8 cellular contexts compared by ENCODE assay signal in the genomic region with DNA sequence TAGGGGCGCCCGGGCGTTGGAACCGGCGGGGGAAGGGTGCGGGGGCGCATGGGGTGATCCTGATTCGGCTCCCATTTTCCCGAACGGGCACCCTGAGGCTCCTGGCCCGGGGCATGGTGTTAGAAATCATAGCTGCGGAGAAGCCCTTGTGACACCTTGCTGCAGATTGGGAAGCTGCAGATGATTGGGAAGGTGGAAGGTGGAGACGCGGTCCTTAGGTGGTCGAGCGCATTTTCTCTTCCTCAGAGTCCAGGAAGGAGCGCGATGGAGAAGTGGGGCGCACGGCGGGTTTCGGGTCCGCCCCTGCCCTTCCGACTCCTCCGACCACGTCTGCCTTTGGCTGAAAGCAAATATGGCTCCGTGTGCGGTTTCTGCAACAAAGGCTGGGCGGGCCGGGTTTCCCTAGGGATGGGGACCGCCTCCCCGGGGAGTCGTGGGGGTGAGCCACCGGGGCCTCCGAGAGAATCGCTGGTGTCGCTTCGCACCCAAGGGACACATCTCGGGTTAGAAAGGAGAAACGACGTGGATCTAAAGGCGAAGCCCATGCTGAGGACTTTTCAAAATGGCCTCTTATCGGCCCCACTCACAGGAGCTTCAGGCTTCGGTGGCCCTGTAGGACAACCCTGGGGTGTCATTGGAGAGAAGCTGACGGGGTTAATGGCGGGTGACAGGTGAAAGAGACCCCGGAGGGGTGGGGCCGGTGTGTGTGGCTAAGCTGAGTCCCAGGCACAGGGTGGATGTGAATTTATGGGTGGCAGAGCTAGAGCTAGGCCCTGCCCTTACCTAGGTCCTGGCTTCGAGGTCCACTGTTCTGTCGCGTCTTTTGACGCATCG. TPM values are rescaled to one million over a fixed set of nuclear protein-coding genes. Genes with fewer than 3 reads are reported as not detected.
DNase-seq lines count a peak whose midpoint lies in the region; ATAC-seq, FAIRE-seq and TF ChIP-seq lines count a peak whose summit lies in the region.

No MANE protein-coding gene starts in this region.

- RAD21 ChIA-PET in GM12878 (lab: Charles Lee; ENCODE audit: unreplicated experiment), result interaction anchor here (1.0 to 2.7 kb wide), 7 partner anchors 20 to 153 kb away, joined by 3 to 13 read pairs (median 4); no protein-coding TSS in a partner anchor

- H3K36me3 Mint-ChIP-seq in immature natural killer cell, result peaks cover 19 to 23% (median 21%) of the 10 kb centered on the region in 3 donors

- POLR2A ChIA-PET in GM12878 (lab: Charles Lee), result interaction anchor here (0.7 to 2.2 kb wide), 10 partner anchors 8 to 786 kb away, joined by 3 to 12 read pairs (median 3); partner anchors contain the start of gene ZBTB3

- H3K36me3 ChIP-seq in HUES6 (ENCODE audit: control insufficient read depth, insufficient read depth, low read length) (peaks cover 34% of the 10 kb centered on the region), GM12878 (ENCODE audit: control insufficient read depth in 2 of 2, insufficient read depth in 2 of 2, low read length in 1 of 2) (peaks cover 6 to 13% of the 10 kb centered on the region in 2 experiments)

- TF ChIP-seq RAD21 in GM12878 (IDR thresholded peaks at IDR 0.05; ENCODE audit: insufficient read depth, low read depth, low read length), result no peak

- intact Hi-C loops in GM12878 (cut with micrococcal nuclease; ENCODE audit: unreplicated experiment), result loop anchor here (5.0 kb wide), 4 partner anchors 84 to 171 kb away; partner anchors contain the start of genes FADS2 and INCENP

- H3K4me3 ChIP-seq in AG09309 (ENCODE audit: control insufficient read depth, low read depth, low read length) (peak overlapping the region; percentile 97), HUES6 (ENCODE audit: low read depth, low read length) (peak overlapping the region; percentile 99), GM12878 (peak overlapping the region; percentile 80), skin epidermis (peak overlapping the region; percentile 67 to 88 (median 75))

- H3K9ac ChIP-seq in HUES6 (ENCODE audit: low read length) (peak overlapping the region; percentile 97), GM12878 (ENCODE audit: control insufficient read depth, insufficient read depth, low read length) (peak overlapping the region; percentile 93)

- peak; percentile 53 for ATAC-seq in GM12878
- ATAC-seq in GM18520 (IDR thresholded peaks at IDR 0.05; ENCODE audit: unreplicated experiment), result no peak

- H3K27ac ChIP-seq in HUES6 (ENCODE audit: low read depth, low read length) (peak overlapping the region; percentile 91), GM12878 (ENCODE audit: control insufficient read depth, insufficient read depth) (peak overlapping the region; percentile 96), skin epidermis (peak overlapping the region; percentile 82 to 100 (median 97))

- in situ Hi-C loops in GM12878 (cut with MboI), result no loop called here

- H3K27me3 ChIP-seq in HUES6 (ENCODE audit: control insufficient read depth, insufficient read depth, low read length) (no peaks in the 10 kb centered on the region), GM12878 (replicated peaks in 1 of 2; ENCODE audit: control insufficient read depth in 2 of 2, insufficient read depth in 2 of 2, low read length in 1 of 2) (no peaks in the 10 kb centered on the region)

- no peaks in the 10 kb centered on the region for H3K9me3 Mint-ChIP-seq in immature natural killer cell

- peak overlapping the region; percentile 85 to 96 (median 94) for H3K27ac Mint-ChIP-seq in immature natural killer cell

- peak; percentile 31 for TF ChIP-seq POLR2A in GM19193 (IDR thresholded peaks at IDR 0.05; ENCODE audit: extremely low read depth, insufficient read depth, insufficient read length)
- peak; percentile 9; the same call in 1 of the 2 replicates for TF ChIP-seq POLR2A in GM12878 (IDR thresholded peaks at IDR 0.05; ENCODE audit: low read depth, low read length)

- H3K4me1 Mint-ChIP-seq in immature natural killer cell, result peaks cover 44 to 52% of the 10 kb centered on the region in 2 donors

- 0 out of 4 replicates have a peak, but pooled peaks of 1 of the 2 experiments have one; percentile 10 for TF ChIP-seq EP300 in GM12878 (IDR thresholded peaks at IDR 0.05; ENCODE audit: borderline replicate concordance in 1 of 2, control insufficient read depth in 1 of 2, low read depth in 2 of 2, low read length in 2 of 2)

- H3K4me2 ChIP-seq in GM12878 (ENCODE audit: control insufficient read depth, insufficient read depth), result peak overlapping the region; percentile 72

- 11% methylated on average over 50 of the region's 53 CpGs for WGBS in GM12878 (ENCODE audit: insufficient coverage, insufficient replicate concordance, low lambda C conversion rate, missing lambda C conversion rate)

- H3K79me2 ChIP-seq in GM12878 (ENCODE audit: control insufficient read depth, insufficient read depth, low read length), result peaks cover 36% of the 10 kb centered on the region

- FAIRE-seq in GM12878 (lab: Jason Lieb, UNC), result no peak

- H3K4me3 Mint-ChIP-seq in immature natural killer cell, result peak overlapping the region; percentile 90 to 95 (median 93)

- BruUV-seq in GM12878 (replicated peaks; lab: Mats Ljungman, UMichigan), result TSS peak; percentile 83

- no peaks in the 10 kb centered on the region for H3K9me3 ChIP-seq in HUES6 (ENCODE audit: control insufficient read depth, insufficient read depth, low read depth, low read length)
- H3K9me3 ChIP-seq in GM12878 (replicated peaks; ENCODE audit: control insufficient read depth, insufficient read depth, low read length), result no peaks in the 10 kb centered on the region

- H4K20me1 ChIP-seq in GM12878 (ENCODE audit: control insufficient read depth, insufficient read depth), result peaks cover 3% of the 10 kb centered on the region

- CTCF ChIA-PET in GM12878 (lab: Yijun Ruan, JAX), result interaction anchor here (0.7 to 7.0 kb wide), 10 partner anchors 20 to 217 kb away, joined by 3 to 49 read pairs (median 4); partner anchors contain the start of genes FEN1 and TMEM258

- H3K4me1 ChIP-seq in HUES6 (ENCODE audit: control insufficient read depth, insufficient read depth, low read length), result peaks cover 35% of the 10 kb centered on the region
- H3K4me1 ChIP-seq in GM12878 (ENCODE audit: control insufficient read depth, insufficient read depth, low read length), result peaks cover 49% of the 10 kb centered on the region

- TF ChIP-seq CTCF in AG09309 (IDR thresholded peaks at IDR 0.05; ENCODE audit: control insufficient read depth, insufficient read depth, low read depth, low read length, missing control alignments) (no peak), GM12878 (IDR thresholded peaks at IDR 0.05 in 2 of 3, conservative IDR thresholded peaks at IDR 0.05 in 1 of 3; ENCODE audit: control insufficient read depth in 2 of 3, extremely low read depth in 1 of 3, insufficient read depth in 1 of 3, low read depth in 3 of 3, low read length in 3 of 3) (no peak)

- H2AFZ ChIP-seq in GM12878 (ENCODE audit: control insufficient read depth, low read depth, low read length), result peak overlapping the region; percentile 51

- SMC1A ChIA-PET in GM12878 (lab: Charles Lee; ENCODE audit: uncharacterized antibody, unreplicated experiment), result interaction anchor here (0.7 to 5.8 kb wide), 7 partner anchors 13 to 171 kb away, joined by 3 to 29 read pairs (median 5); no protein-coding TSS in a partner anchor

- no peak for DNase-seq in AG09309 (ENCODE audit: low read depth)
- DNase-seq in SK-N-DZ (ENCODE audit: low spot score), result peak; percentile 53
- DNase-seq in GM12878 (ENCODE audit: low read depth, low spot score), result peak; percentile 62
- DNase-seq in immature natural killer cell, result peak; percentile 47

- peaks cover 35 to 47% (median 42%) of the 10 kb centered on the region in 3 donors for H3K27me3 Mint-ChIP-seq in immature natural killer cell (ENCODE audit: low read depth in 3 of 3)

RNA-seq across cellular contexts. Expression of gene FTH1, which starts 0.7 kb away (rescaled TPM):
- 136 and 163 TPM in 2 replicates for polyA plus RNA-seq in SK-N-DZ (2014; cell fraction: cytosol; rRNA removed)
- polyA plus RNA-seq in SK-N-DZ (2014; cell fraction: nucleus; rRNA removed), result 112 and 279 TPM in 2 replicates
- 115 and 127 TPM in 2 replicates for total RNA-seq in GM12878 (2013; cell fraction: nucleolus; rRNA removed)
- total RNA-seq in GM12878 (2014; rRNA removed) (320 and 399 TPM in 2 replicates), GM12878 (2014; rRNA removed; fragmentation: Illumina TruSeq; extraction: Trizol) (578 and 593 TPM in 2 replicates), GM12878 (2021) (1,394 and 1,396 TPM in 2 replicates)
- polyA plus RNA-seq in GM12878 (2011; ENCODE audit: low read depth), result 1,541 TPM
- polyA plus RNA-seq in GM12878 (2011; rRNA removed) (264 and 289 TPM in 2 replicates), GM12878 (2014; fragmentation: Illumina TruSeq; extraction: Trizol) (1,926 and 2,341 TPM in 2 replicates), GM12878 (2014; fragmentation: Nextera tagmentation; extraction: Ambion mirVana) (100 to 1,000 TPM; 295 to 816 TPM), GM12878 (2014; rRNA removed) (1,103 and 1,222 TPM in 2 replicates), GM12878 (2016; fragmentation: Nextera tagmentation; extraction: Ambion mirVana) (1,000 to 10,000 TPM; 3,902 to 4,154 TPM), immature natural killer cell (1,000 to 10,000 TPM; 1,906 to 2,262 (median 2,182) TPM)
- 284 and 460 TPM in 2 replicates for polyA plus RNA-seq in GM12878 (2011; cell fraction: cytosol; rRNA removed)
- polyA plus RNA-seq in GM12878 (2011; cell fraction: nucleus; rRNA removed), result 213 and 242 TPM in 2 replicates
- polyA plus RNA-seq in GM12878 (2012), result 1,271 and 1,848 TPM in 2 replicates
- polyA minus RNA-seq in GM12878 (2011; rRNA and poly(A)+ RNA removed), result 295 and 348 TPM in 2 replicates
- 295 and 305 TPM in 2 replicates for polyA minus RNA-seq in GM12878 (2011; cell fraction: cytosol; rRNA and poly(A)+ RNA removed)
- polyA minus RNA-seq in GM12878 (2011; cell fraction: nucleus; rRNA and poly(A)+ RNA removed), result 59.0 and 79.8 TPM in 2 replicates

RNA-seq across cellular contexts. Expression of gene BEST1, which starts 18.0 kb away (rescaled TPM):
- 0.90 and 1.5 TPM in 2 replicates for polyA plus RNA-seq in SK-N-DZ (2014; cell fraction: cytosol; rRNA removed)
- 5.9 and 6.9 TPM in 2 replicates for polyA plus RNA-seq in SK-N-DZ (2014; cell fraction: nucleus; rRNA removed)
- 0.08 TPM in 1 of 2 replicates, not detected in the other for total RNA-seq in GM12878 (2013; cell fraction: nucleolus; rRNA removed)
- 0.06 TPM in 1 of 2 replicates, not detected in the other for total RNA-seq in GM12878 (2014; rRNA removed)
- total RNA-seq in GM12878 (2014; rRNA removed; fragmentation: Illumina TruSeq; extraction: Trizol), result 0.05 TPM in 1 of 2 replicates, not detected in the other
- total RNA-seq in GM12878 (2021), result 0.08 and 0.13 TPM in 2 replicates
- polyA plus RNA-seq in GM12878 (2011; ENCODE audit: low read depth), result 1.4 TPM
- 0.12 and 0.15 TPM in 2 replicates for polyA plus RNA-seq in GM12878 (2011; rRNA removed)
- polyA plus RNA-seq in GM12878 (2011; cell fraction: cytosol; rRNA removed), result 0.13 and 0.18 TPM in 2 replicates
- 0.38 and 1.1 TPM in 2 replicates for polyA plus RNA-seq in GM12878 (2011; cell fraction: nucleus; rRNA removed)
- 1.7 and 2.0 TPM in 2 replicates for polyA plus RNA-seq in GM12878 (2012)
- polyA plus RNA-seq in GM12878 (2014; fragmentation: Illumina TruSeq; extraction: Trizol), result 0.03 and 0.25 TPM in 2 replicates
- under 1 TPM; 0.34 to 0.44 TPM for polyA plus RNA-seq in GM12878 (2014; fragmentation: Nextera tagmentation; extraction: Ambion mirVana)
- polyA plus RNA-seq in GM12878 (2014; rRNA removed), result 0.05 TPM in 1 of 2 replicates, not detected in the other
- 1 to 10 TPM; 2.4 to 3.4 TPM for polyA plus RNA-seq in GM12878 (2016; fragmentation: Nextera tagmentation; extraction: Ambion mirVana)
- polyA minus RNA-seq in GM12878 (2011; rRNA and poly(A)+ RNA removed), result 0.15 TPM in 1 of 2 replicates, not detected in the other
- not detected in 2 replicates for polyA minus RNA-seq in GM12878 (2011; cell fraction: cytosol; rRNA and poly(A)+ RNA removed)
- 0.29 and 0.36 TPM in 2 replicates for polyA minus RNA-seq in GM12878 (2011; cell fraction: nucleus; rRNA and poly(A)+ RNA removed)
- 1 to 10 TPM in 2 of 3 donors, under 1 TPM in 1; 0.64 to 1.1 (median 1.0) TPM for polyA plus RNA-seq in immature natural killer cell

RNA-seq across cellular contexts. Expression of gene RAB3IL1, which starts 50.8 kb away (rescaled TPM):
- polyA plus RNA-seq in SK-N-DZ (2014; cell fraction: cytosol; rRNA removed), result 0.42 and 1.0 TPM in 2 replicates
- 2.1 and 2.9 TPM in 2 replicates for polyA plus RNA-seq in SK-N-DZ (2014; cell fraction: nucleus; rRNA removed)
- not detected in 2 replicates for total RNA-seq in GM12878 (2013; cell fraction: nucleolus; rRNA removed)
- total RNA-seq in GM12878 (2014; rRNA removed), result not detected in 2 replicates
- total RNA-seq in GM12878 (2014; rRNA removed; fragmentation: Illumina TruSeq; extraction: Trizol), result not detected in 2 replicates
- total RNA-seq in GM12878 (2021), result 0.11 TPM in 1 of 2 replicates, not detected in the other
- not detected for polyA plus RNA-seq in GM12878 (2011; ENCODE audit: low read depth)
- polyA plus RNA-seq in GM12878 (2011; rRNA removed), result not detected in 2 replicates
- 0.04 TPM in 1 of 2 replicates, not detected in the other for polyA plus RNA-seq in GM12878 (2011; cell fraction: cytosol; rRNA removed)
- not detected in 2 replicates for polyA plus RNA-seq in GM12878 (2011; cell fraction: nucleus; rRNA removed)
- polyA plus RNA-seq in GM12878 (2012), result 0.07 TPM in 1 of 2 replicates, not detected in the other
- not detected in 2 replicates for polyA plus RNA-seq in GM12878 (2014; fragmentation: Illumina TruSeq; extraction: Trizol)
- polyA plus RNA-seq in GM12878 (2014; fragmentation: Nextera tagmentation; extraction: Ambion mirVana), result not detected
- 0.04 TPM in 1 of 2 replicates, not detected in the other for polyA plus RNA-seq in GM12878 (2014; rRNA removed)
- not detected for polyA plus RNA-seq in GM12878 (2016; fragmentation: Nextera tagmentation; extraction: Ambion mirVana)
- polyA minus RNA-seq in GM12878 (2011; rRNA and poly(A)+ RNA removed), result not detected in 2 replicates
- polyA minus RNA-seq in GM12878 (2011; cell fraction: cytosol; rRNA and poly(A)+ RNA removed), result 1.1 TPM in 1 of 2 replicates, not detected in the other
- polyA minus RNA-seq in GM12878 (2011; cell fraction: nucleus; rRNA and poly(A)+ RNA removed), result not detected in 2 replicates
- polyA plus RNA-seq in immature natural killer cell, result not detected
